In genomic region chr16:27195941-27196595, GRCh38 we compare ENCODE assay signal across 16 cellular contexts. TPM values are rescaled to one million over a fixed set of nuclear protein-coding genes. Genes with fewer than 3 reads are reported as not detected.
DNase-seq lines count a peak whose midpoint lies in the region; ATAC-seq, FAIRE-seq and TF ChIP-seq lines count a peak whose summit lies in the region.
"Had no signal": no experiment of that assay in that cellular context is flagged by ENCODE, and none has a peak within 500 bp of the region (broad histone marks: within the 10 kb centered on the region; RNA-seq: fewer than 3 reads in every experiment).

No MANE protein-coding gene starts in this region.

- RAD21 ChIA-PET in GM12878 (lab: Charles Lee; ENCODE audit: unreplicated experiment) = interaction anchor here (1.1 kb wide), 1 partner anchor 39 kb away, joined by 3 read pairs; no protein-coding TSS in a partner anchor

- ATAC-seq in GM12878 (no peak), HG03135 (IDR thresholded peaks at IDR 0.05; ENCODE audit: unreplicated experiment) (no peak), GM21381 (IDR thresholded peaks at IDR 0.05; ENCODE audit: unreplicated experiment) (no peak)
- ATAC-seq: WTC11 had no signal

- peaks cover 38% of the 10 kb centered on the region for H3K36me3 Mint-ChIP-seq in activated CD4-positive, alpha-beta T cell treated with anti-CD3 and anti-CD28 coated beads, Interleukin-2, amount 10 ng/mL, durations not matched to agents 7 days and 5 days (ENCODE audit: low read depth)
- no peaks in the 10 kb centered on the region for H3K36me3 Mint-ChIP-seq in type B pancreatic cell
- H3K36me3 Mint-ChIP-seq: WTC11 had no signal

- no peak for TF ChIP-seq EP300 in GM12878 (IDR thresholded peaks at IDR 0.05; ENCODE audit: borderline replicate concordance in 1 of 2, control insufficient read depth in 1 of 2, low read depth in 2 of 2, low read length in 2 of 2)

- whole genome bisulfite sequencing in GM12878 (ENCODE audit: insufficient coverage, insufficient replicate concordance, low lambda C conversion rate, missing lambda C conversion rate) = 62% methylated on average over 9 of the region's 9 CpGs

- H3K9me3 ChIP-seq in GM12878 (replicated peaks; ENCODE audit: control insufficient read depth, insufficient read depth, low read length) = no peaks in the 10 kb centered on the region; the same call in 2 of the 3 replicates
- H3K9me3 ChIP-seq: colonic mucosa, SJCRH30 had no signal

- H3K27me3 Mint-ChIP-seq in activated CD4-positive, alpha-beta T cell treated with anti-CD3 and anti-CD28 coated beads, Interleukin-2, amount 10 ng/mL, durations not matched to agents 7 days and 5 days = no peaks in the 10 kb centered on the region
- peaks cover 14% of the 10 kb centered on the region for H3K27me3 Mint-ChIP-seq in type B pancreatic cell

- no peaks in the 10 kb centered on the region for H4K20me1 ChIP-seq in GM12878 (ENCODE audit: control insufficient read depth, insufficient read depth)

- TF ChIP-seq CTCF in GM12878 (IDR thresholded peaks at IDR 0.05 in 2 of 3, conservative IDR thresholded peaks at IDR 0.05 in 1 of 3; ENCODE audit: control insufficient read depth in 2 of 3, extremely low read depth in 1 of 3, insufficient read depth in 1 of 3, low read depth in 3 of 3, low read length in 3 of 3) (no peak), type B pancreatic cell (conservative IDR thresholded peaks at IDR 0.05) (no peak)

- TF ChIP-seq POLR2A in GM12878 (IDR thresholded peaks at IDR 0.05; ENCODE audit: low read depth, low read length) = no peak

- no peak for TF ChIP-seq RAD21 in GM12878 (IDR thresholded peaks at IDR 0.05; ENCODE audit: insufficient read depth, low read depth, low read length)

- H3K9me3 Mint-ChIP-seq in activated CD4-positive, alpha-beta T cell treated with anti-CD3 and anti-CD28 coated beads, Interleukin-2, amount 10 ng/mL, durations not matched to agents 7 days and 5 days = peaks cover 30% of the 10 kb centered on the region
- no peaks in the 10 kb centered on the region for H3K9me3 Mint-ChIP-seq in type B pancreatic cell

- CTCF ChIA-PET in activated CD4-positive, alpha-beta T cell treated with anti-CD3 and anti-CD28 coated beads, Interleukin-2, amount 10 ng/mL, durations not matched to agents 7 days and 5 days (lab: Charles Lee) = interaction anchor here (0.6 to 1.9 kb wide), 4 partner anchors 11 to 162 kb away, joined by 4 to 7 read pairs (median 4); no protein-coding TSS in a partner anchor
- CTCF ChIA-PET in GM12878 (lab: Yijun Ruan, JAX) = interaction anchor here (1.2 to 7.6 kb wide), 2 partner anchors 16 to 40 kb away, joined by 4 to 52 read pairs; no protein-coding TSS in a partner anchor

- no peaks in the 10 kb centered on the region for H3K27me3 ChIP-seq in GM12878 (replicated peaks in 1 of 2; ENCODE audit: control insufficient read depth in 2 of 2, insufficient read depth in 2 of 2, low read length in 1 of 2)
- H3K27me3 ChIP-seq: colonic mucosa, SJCRH30 had no signal

- H3K27ac Mint-ChIP-seq in activated CD4-positive, alpha-beta T cell treated with anti-CD3 and anti-CD28 coated beads, Interleukin-2, amount 10 ng/mL, durations not matched to agents 7 days and 5 days = peak overlapping the region; percentile 96
- peak overlapping the region; percentile 43 for H3K27ac Mint-ChIP-seq in type B pancreatic cell
- H3K27ac Mint-ChIP-seq: WTC11 had no signal

- SMC1A ChIA-PET in GM12878 (lab: Charles Lee; ENCODE audit: uncharacterized antibody, unreplicated experiment) = no interaction called here

- H3K4me3 ChIP-seq in GM12878 = no peak overlapping the region
- H3K4me3 ChIP-seq: colonic mucosa, SJCRH30 had no signal

- no TSS peak for BruUV-seq in GM12878 (replicated peaks; lab: Mats Ljungman, UMichigan)

- DNase-seq in stimulated activated CD4-positive, alpha-beta T cell treated with anti-CD3 and anti-CD28 coated beads, Interleukin-2, amount 100 ng/mL, for 4 hours (ENCODE audit: low read depth) = peak; percentile 42
- DNase-seq in stimulated activated CD4-positive, alpha-beta T cell treated with anti-CD3 and anti-CD28 coated beads, Interleukin-1b, Interleukin-23, amount 100 ng/mL, for 48 hours = no peak
- peak; percentile 77 for DNase-seq in activated CD4-positive, alpha-beta T cell treated with anti-CD3 and anti-CD28 coated beads, Interleukin-2, amount 10 ng/mL, durations not matched to agents 7 days and 5 days
- no peak for DNase-seq in GM12878 (ENCODE audit: low read depth, low spot score)
- DNase-seq in type B pancreatic cell (ENCODE audit: extremely low spot score, unreplicated experiment) = no peak
- no peak for DNase-seq in HuH-7.5 (ENCODE audit: low spot score)
- DNase-seq: amniotic stem cell, colonic mucosa, DMS53, head of caudate nucleus, islet precursor cell, KBM-7, SJCRH30 had no signal

- POLR2A ChIA-PET in activated CD4-positive, alpha-beta T cell treated with anti-CD3 and anti-CD28 coated beads, Interleukin-2, amount 10 ng/mL, durations not matched to agents 7 days and 5 days (lab: Charles Lee) = no interaction called here
- POLR2A ChIA-PET in GM12878 (lab: Charles Lee) = no interaction called here

- no peak overlapping the region for H3K4me2 ChIP-seq in GM12878 (ENCODE audit: control insufficient read depth, insufficient read depth)

- peak overlapping the region; percentile 47 for H3K4me3 Mint-ChIP-seq in activated CD4-positive, alpha-beta T cell treated with anti-CD3 and anti-CD28 coated beads, Interleukin-2, amount 10 ng/mL, durations not matched to agents 7 days and 5 days
- H3K4me3 Mint-ChIP-seq in type B pancreatic cell = no peak overlapping the region
- H3K4me3 Mint-ChIP-seq: WTC11 had no signal

- in situ Hi-C loops in GM12878 (cut with MboI) = no loop called here

- H2AFZ ChIP-seq in GM12878 (ENCODE audit: control insufficient read depth, low read depth, low read length) = no peak overlapping the region

- intact Hi-C loops in GM12878 (cut with micrococcal nuclease; ENCODE audit: unreplicated experiment) = no loop called here

- H3K9ac ChIP-seq in GM12878 (ENCODE audit: control insufficient read depth, insufficient read depth, low read length) = no peak overlapping the region

- no peaks in the 10 kb centered on the region for H3K36me3 ChIP-seq in GM12878 (ENCODE audit: control insufficient read depth in 2 of 2, insufficient read depth in 2 of 2, low read length in 1 of 2)
- H3K36me3 ChIP-seq: colonic mucosa, SJCRH30 had no signal

- H3K27ac ChIP-seq in GM12878 (ENCODE audit: control insufficient read depth, insufficient read depth) = no peak overlapping the region
- H3K27ac ChIP-seq: colonic mucosa, SJCRH30 had no signal

- no peak for FAIRE-seq in GM12878 (lab: Jason Lieb, UNC)

- peaks cover 71% of the 10 kb centered on the region for H3K4me1 Mint-ChIP-seq in activated CD4-positive, alpha-beta T cell treated with anti-CD3 and anti-CD28 coated beads, Interleukin-2, amount 10 ng/mL, durations not matched to agents 7 days and 5 days
- H3K4me1 Mint-ChIP-seq in type B pancreatic cell (ENCODE audit: unreplicated experiment) = no peaks in the 10 kb centered on the region

- H3K4me1 ChIP-seq in GM12878 (ENCODE audit: control insufficient read depth, insufficient read depth, low read length) = peaks cover 13% of the 10 kb centered on the region
- H3K4me1 ChIP-seq: colonic mucosa had no signal

- H3K79me2 ChIP-seq in GM12878 (ENCODE audit: control insufficient read depth, insufficient read depth, low read length) = no peaks in the 10 kb centered on the region

TF ChIP-seq in GM12878, 131 proteins besides CTCF, POLR2A, EP300 and RAD21:
- TF ChIP-seq TCF12 (IDR thresholded peaks at IDR 0.05; ENCODE audit: low read depth, low read length) = no peak
- TF ChIP-seq PKNOX1 (IDR thresholded peaks at IDR 0.05) = peak; percentile 44
- no peak for TF ChIP-seq ZNF207 (IDR thresholded peaks at IDR 0.05; ENCODE audit: borderline replicate concordance)

RNA-seq across cellular contexts. Expression of gene KDM8, which starts 7.3 kb away (rescaled TPM):
- total RNA-seq in activated CD4-positive, alpha-beta T cell treated with anti-CD3 and anti-CD28 coated beads, Interleukin-2, amount 10 ng/mL, durations not matched to agents 7 days and 5 days = 10 to 100 TPM; 22.5 to 25.0 TPM
- total RNA-seq in GM12878 (2013; cell fraction: nucleolus; rRNA removed) = 25.2 and 27.7 TPM in 2 replicates
- total RNA-seq in GM12878 (2014; rRNA removed) = 6.9 and 8.9 TPM in 2 replicates
- total RNA-seq in GM12878 (2014; rRNA removed; fragmentation: Illumina TruSeq; extraction: Trizol) = 4.1 and 4.2 TPM in 2 replicates
- total RNA-seq in GM12878 (2021) = 6.6 and 7.8 TPM in 2 replicates
- polyA plus RNA-seq in GM12878 (2011; ENCODE audit: low read depth) = 1.5 TPM
- polyA plus RNA-seq in GM12878 (2011; rRNA removed) = 2.8 and 6.1 TPM in 2 replicates
- 6.8 and 14.6 TPM in 2 replicates for polyA plus RNA-seq in GM12878 (2011; cell fraction: cytosol; rRNA removed)
- polyA plus RNA-seq in GM12878 (2011; cell fraction: nucleus; rRNA removed) = 12.3 and 14.7 TPM in 2 replicates
- polyA plus RNA-seq in GM12878 (2012) = 2.6 TPM in 2 replicates
- polyA plus RNA-seq in GM12878 (2014; fragmentation: Illumina TruSeq; extraction: Trizol) = 3.9 and 4.1 TPM in 2 replicates
- 1 to 10 TPM in 1 of 2 experiments, under 1 TPM in 1; 0.79 to 1.3 TPM for polyA plus RNA-seq in GM12878 (2014; fragmentation: Nextera tagmentation; extraction: Ambion mirVana)
- polyA plus RNA-seq in GM12878 (2014; rRNA removed) = 5.5 and 7.3 TPM in 2 replicates
- 1 to 10 TPM; 8.0 to 8.7 TPM for polyA plus RNA-seq in GM12878 (2016; fragmentation: Nextera tagmentation; extraction: Ambion mirVana)
- 5.4 and 15.9 TPM in 2 replicates for polyA minus RNA-seq in GM12878 (2011; rRNA and poly(A)+ RNA removed)
- polyA minus RNA-seq in GM12878 (2011; cell fraction: cytosol; rRNA and poly(A)+ RNA removed) = 2.1 and 2.9 TPM in 2 replicates
- 6.6 and 10.4 TPM in 2 replicates for polyA minus RNA-seq in GM12878 (2011; cell fraction: nucleus; rRNA and poly(A)+ RNA removed)
- 6.3 and 11.1 TPM in 2 replicates for total RNA-seq in type B pancreatic cell (ENCODE audit: low replicate concordance)

Comparison
In these comparisons a context has a peak if more than half of its experiments do, and no peak if none do; other contexts are left out.
1. DNase-seq: peak in stimulated activated CD4-positive, alpha-beta T cell treated with anti-CD3 and anti-CD28 coated beads, Interleukin-2, amount 100 ng/mL, for 4 hours (single experiment) and activated CD4-positive, alpha-beta T cell treated with anti-CD3 and anti-CD28 coated beads, Interleukin-2, amount 10 ng/mL, durations not matched to agents 7 days and 5 days (single experiment); none in stimulated activated CD4-positive, alpha-beta T cell treated with anti-CD3 and anti-CD28 coated beads, Interleukin-1b, Interleukin-23, amount 100 ng/mL, for 48 hours (single experiment), GM12878 (single experiment), type B pancreatic cell (single experiment) and HuH-7.5 (single experiment).